Comparison of ENCODE assay signal across 12 cellular contexts in the genomic region with DNA sequence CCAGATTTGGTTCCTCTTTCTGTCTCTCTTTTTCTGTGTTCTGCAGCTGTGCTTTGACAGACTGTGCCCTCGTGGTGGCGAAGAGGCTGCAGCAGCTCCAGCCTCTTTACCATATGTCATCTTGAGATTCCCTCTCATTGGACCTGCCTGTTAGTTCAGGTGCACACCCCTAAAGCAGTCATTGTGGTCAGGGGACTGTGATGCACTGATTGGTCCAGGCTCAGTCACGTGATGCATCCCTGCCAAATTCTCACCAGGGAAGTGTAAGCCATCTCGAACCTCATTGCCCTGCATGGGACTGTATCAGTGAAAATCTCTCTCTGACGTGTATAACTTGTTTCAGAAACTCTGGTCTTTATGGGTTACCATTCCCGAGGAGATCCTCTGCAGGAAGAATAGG.
"Had no signal": no experiment of that assay in that cellular context is flagged by ENCODE, and none has a peak within 500 bp of the region (broad histone marks: within the 10 kb centered on the region; RNA-seq: fewer than 3 reads in every experiment).

No MANE protein-coding gene starts in this region.

- H3K4me3 ChIP-seq: breast epithelium, suprapubic skin had no signal

- DNase-seq: activated CD4-positive, alpha-beta memory T cell treated with anti-CD3 and anti-CD28 coated beads for 36 hours; activated gamma-delta T cell treated with Interleukin-2 at 50 U/mL for 16 hours; activated naive CD8-positive, alpha-beta T cell treated with anti-CD3 and anti-CD28 coated beads, Interleukin-2, amount 10 ng/mL, durations not matched to agents 7 days and 5 days; activated T-cell treated with anti-CD3 and anti-CD28 coated beads, Interleukin-2, amount 50 U/mL, for 48 hours; anterior cingulate cortex; hippocampal formation; kidney glomerular epithelial cell; stimulated activated CD4-positive, alpha-beta T cell treated with anti-CD3 and anti-CD28 coated beads, Interleukin-4, amount 100 ng/mL, for 1 hour; stimulated activated CD8-positive, alpha-beta memory T cell treated with anti-CD3 and anti-CD28 coated beads, Interleukin-4, amount 100 ng/mL, for 48 hours; stimulated activated naive CD8-positive, alpha-beta T cell treated with anti-CD3 and anti-CD28 coated beads, Interleukin-15, Interleukin-2, amounts not matched to agents 100 U/mL and 50 U/mL, for 24 hours had no signal

- H3K27me3 ChIP-seq: breast epithelium had no signal

- H3K36me3 ChIP-seq: breast epithelium, suprapubic skin had no signal
